Comparison of ENCODE assay signal across 8 cellular contexts in genomic region chr17:17694229-17695081, GRCh38. TPM values are rescaled to one million over a fixed set of nuclear protein-coding genes. Genes with fewer than 3 reads are reported as not detected.
DNase-seq lines count a peak whose midpoint lies in the region; ATAC-seq and TF ChIP-seq lines count a peak whose summit lies in the region.

No MANE protein-coding gene starts in this region.

- intact Hi-C loops in activated CD4-positive, alpha-beta T cell treated with anti-CD3 and anti-CD28 coated beads for 36 hours (cut with DNase I, micrococcal nuclease), result loop anchor here (1.0 to 2.0 kb wide), 10 partner anchors 11 to 464 kb away; partner anchors contain the start of genes ATPAF2 (in 1 of the 2), DRC3 (in 1 of the 2), GID4 (in 1 of the 2) and PEMT (in 1 of the 2)

- TF ChIP-seq CTCF in GM12865 (IDR thresholded peaks at IDR 0.05; ENCODE audit: insufficient read depth, low read depth, low read length, missing control alignments) (no peak), choroid plexus epithelial cell (conservative IDR thresholded peaks at IDR 0.05; ENCODE audit: low read depth, low read length) (no peak)

- H3K4me3 ChIP-seq in GM12865 (ENCODE audit: low read depth, low read length), result peak overlapping the region; percentile 90
- peak overlapping the region; percentile 68 for H3K4me3 ChIP-seq in choroid plexus epithelial cell (ENCODE audit: low read depth, low read length)

- H3K9me3 Mint-ChIP-seq in activated CD4-positive, alpha-beta T cell treated with anti-CD3 and anti-CD28 coated beads for 36 hours (ENCODE audit: low read depth), result no peaks in the 10 kb centered on the region

- DNase-seq in GM12865 (ENCODE audit: low read depth) (peak; percentile 76), NCI-H2171 treated with DMSO at 0.1 percent for 48 hours (lab: John Stamatoyannopoulos, UW) (peak; percentile 71), choroid plexus epithelial cell (ENCODE audit: low read depth) (peak; percentile 64), left kidney (ENCODE audit: low read depth, low spot score) (peak; percentile 88)
- DNase-seq in activated CD4-positive, alpha-beta T cell treated with anti-CD3 and anti-CD28 coated beads for 36 hours, result peak; percentile 79
- peak; percentile 65 for DNase-seq in stimulated activated CD4-positive, alpha-beta T cell treated with anti-CD3 and anti-CD28 coated beads, Interleukin-1b, Interleukin-23, amount 100 ng/mL, for 48 hours

- no peaks in the 10 kb centered on the region for H3K27me3 Mint-ChIP-seq in activated CD4-positive, alpha-beta T cell treated with anti-CD3 and anti-CD28 coated beads for 36 hours

- ATAC-seq in HG02588 (IDR thresholded peaks at IDR 0.05; ENCODE audit: unreplicated experiment) (peak; percentile 52), HG03469 (IDR thresholded peaks at IDR 0.05; ENCODE audit: unreplicated experiment) (no peak)
- peak; percentile 69 for ATAC-seq in activated CD4-positive, alpha-beta T cell treated with anti-CD3 and anti-CD28 coated beads for 36 hours

- H3K4me1 Mint-ChIP-seq in activated CD4-positive, alpha-beta T cell treated with anti-CD3 and anti-CD28 coated beads for 36 hours, result peaks cover 66% of the 10 kb centered on the region

- H3K27ac Mint-ChIP-seq in activated CD4-positive, alpha-beta T cell treated with anti-CD3 and anti-CD28 coated beads for 36 hours, result peak overlapping the region; percentile 98

- H3K4me3 Mint-ChIP-seq in activated CD4-positive, alpha-beta T cell treated with anti-CD3 and anti-CD28 coated beads for 36 hours, result peak overlapping the region; percentile 81

- CTCF ChIA-PET in activated CD4-positive, alpha-beta T cell treated with anti-CD3 and anti-CD28 coated beads for 36 hours (lab: Charles Lee), result interaction anchor here (0.6 to 0.7 kb wide), 2 partner anchors 40 to 112 kb away, joined by 3 to 4 read pairs; no protein-coding TSS in a partner anchor

- no peaks in the 10 kb centered on the region for H3K36me3 Mint-ChIP-seq in activated CD4-positive, alpha-beta T cell treated with anti-CD3 and anti-CD28 coated beads for 36 hours (ENCODE audit: low read depth)

- POLR2A ChIA-PET in activated CD4-positive, alpha-beta T cell treated with anti-CD3 and anti-CD28 coated beads for 36 hours (lab: Charles Lee), result no interaction called here

RNA-seq across cellular contexts. Expression of gene RAI1, which starts 13.2 kb away (rescaled TPM):
- total RNA-seq in activated CD4-positive, alpha-beta T cell treated with anti-CD3 and anti-CD28 coated beads for 36 hours, result 10 to 100 TPM; 13.6 to 16.4 TPM
